ENCODE assay signal across 8 cellular contexts in the genomic region with DNA sequence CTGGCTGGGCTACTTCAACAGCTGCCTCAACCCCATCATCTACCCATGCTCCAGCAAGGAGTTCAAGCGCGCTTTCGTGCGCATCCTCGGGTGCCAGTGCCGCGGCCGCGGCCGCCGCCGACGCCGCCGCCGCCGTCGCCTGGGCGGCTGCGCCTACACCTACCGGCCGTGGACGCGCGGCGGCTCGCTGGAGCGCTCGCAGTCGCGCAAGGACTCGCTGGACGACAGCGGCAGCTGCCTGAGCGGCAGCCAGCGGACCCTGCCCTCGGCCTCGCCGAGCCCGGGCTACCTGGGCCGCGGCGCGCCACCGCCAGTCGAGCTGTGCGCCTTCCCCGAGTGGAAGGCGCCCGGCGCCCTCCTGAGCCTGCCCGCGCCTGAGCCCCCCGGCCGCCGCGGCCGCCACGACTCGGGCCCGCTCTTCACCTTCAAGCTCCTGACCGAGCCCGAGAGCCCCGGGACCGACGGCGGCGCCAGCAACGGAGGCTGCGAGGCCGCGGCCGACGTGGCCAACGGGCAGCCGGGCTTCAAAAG. TPM values are rescaled to one million over a fixed set of nuclear protein-coding genes. Genes with fewer than 3 reads are reported as not detected.
DNase-seq lines count a peak whose midpoint lies in the region; ATAC-seq and TF ChIP-seq lines count a peak whose summit lies in the region.

No MANE protein-coding gene starts in this region.

- no peak overlapping the region for H2AK5ac ChIP-seq in mesendoderm (ENCODE audit: low read length)

- H3K18ac ChIP-seq in mesendoderm (ENCODE audit: low read length) = no peak overlapping the region

- H3K4me3 Mint-ChIP-seq in MCF 10A (ENCODE audit: unreplicated experiment) = no peak overlapping the region

- peak overlapping the region; percentile 44 for H3K4me2 ChIP-seq in mesendoderm (ENCODE audit: low read length)

- H3K27ac ChIP-seq in breast epithelium (no peak overlapping the region), esophagus muscularis mucosa (replicated peaks in 1 of 4) (no peak overlapping the region), mesendoderm (ENCODE audit: low read depth, low read length) (no peak overlapping the region), aorta (ENCODE audit: low read depth in 1 of 2, low read length in 2 of 2) (peak overlapping the region in 1 of 2 donors; percentile 65)

- H3K4me3 ChIP-seq in breast epithelium = peak overlapping the region; percentile 25 to 64 (median 38)
- peak overlapping the region; percentile 29 to 56 (median 44) for H3K4me3 ChIP-seq in esophagus muscularis mucosa
- no peak overlapping the region for H3K4me3 ChIP-seq in mesendoderm (ENCODE audit: low read length)
- H3K4me3 ChIP-seq in aorta (ENCODE audit: low read length in 2 of 2) = peak overlapping the region; percentile 18 to 21

- H3K4me1 Mint-ChIP-seq in MCF 10A (ENCODE audit: insufficient read depth, unreplicated experiment) = peaks cover 9% of the 10 kb centered on the region

- peak overlapping the region; percentile 60 for H3K56ac ChIP-seq in mesendoderm (ENCODE audit: low read length)

- H2BK15ac ChIP-seq in mesendoderm (replicated peaks; ENCODE audit: low read depth) = no peak overlapping the region

- H3K9ac ChIP-seq in mesendoderm (ENCODE audit: low read length) = peak overlapping the region; percentile 22

- H4K5ac ChIP-seq in mesendoderm (ENCODE audit: low read length) = no peak overlapping the region

- TF ChIP-seq EP300 in esophagus muscularis mucosa (IDR thresholded peaks at IDR 0.05) = no peak

- CTCF ChIA-PET in MCF 10A (lab: Yijun Ruan, JAX) = interaction anchor here (0.6 kb wide), 1 partner anchor 456 kb away, joined by 3 read pairs; no protein-coding TSS in a partner anchor

- H3K79me1 ChIP-seq in mesendoderm (ENCODE audit: low read length) = no peaks in the 10 kb centered on the region

- TF ChIP-seq POLR2A in breast epithelium (IDR thresholded peaks at IDR 0.05) (no peak), esophagus muscularis mucosa (IDR thresholded peaks at IDR 0.05; ENCODE audit: low read depth) (no peak)

- H3K27me3 Mint-ChIP-seq in MCF 10A (ENCODE audit: insufficient read depth, unreplicated experiment) = no peaks in the 10 kb centered on the region

- intact Hi-C loops in breast epithelium (cut with DNase I; ENCODE audit: low total_unique reads) (no loop called here), MCF 10A (cut with micrococcal nuclease) (no loop called here), esophagus muscularis mucosa (cut with DNase I) (no loop called here), aorta (cut with DNase I) (loop anchor here (5.0 to 10.0 kb wide), 3 partner anchors 55 to 520 kb away; partner anchors contain the start of gene ADRA1B (in 1 of the 2))

- no peaks in the 10 kb centered on the region for H3K4me1 ChIP-seq in breast epithelium
- peaks cover 3 to 14% (median 11%) of the 10 kb centered on the region in 4 donors for H3K4me1 ChIP-seq in esophagus muscularis mucosa
- H3K4me1 ChIP-seq in mesendoderm (ENCODE audit: control insufficient read depth, low read depth, low read length) = no peaks in the 10 kb centered on the region
- H3K4me1 ChIP-seq in aorta (ENCODE audit: control insufficient read depth in 1 of 2, insufficient read depth in 2 of 2, low read length in 2 of 2) = peaks cover 3 to 4% of the 10 kb centered on the region in 2 donors

- DNase-seq in breast epithelium (ENCODE audit: low spot score in 2 of 2) = no peak
- DNase-seq in MCF 10A (ENCODE audit: unreplicated experiment) = no peak
- no peak for DNase-seq in esophagus muscularis mucosa (ENCODE audit: extremely low spot score)
- DNase-seq in mesendoderm = peak; percentile 45
- peak in 1 of 2 donors; percentile 77 for DNase-seq in aorta
- DNase-seq in NCI-H510A (lab: John Stamatoyannopoulos, UW) = no peak

- H3K23ac ChIP-seq in mesendoderm (ENCODE audit: low read length) = peak overlapping the region; percentile 16

- H3K36me3 ChIP-seq in breast epithelium (no peaks in the 10 kb centered on the region), esophagus muscularis mucosa (no peaks in the 10 kb centered on the region), mesendoderm (ENCODE audit: control insufficient read depth, insufficient read depth, low read length) (no peaks in the 10 kb centered on the region), aorta (ENCODE audit: control insufficient read depth in 1 of 2, insufficient read depth in 2 of 2, low read length in 1 of 2) (no peaks in the 10 kb centered on the region)

- H3K9me3 Mint-ChIP-seq in MCF 10A (ENCODE audit: unreplicated experiment) = no peaks in the 10 kb centered on the region

- no peak overlapping the region for H3K4ac ChIP-seq in mesendoderm (ENCODE audit: low read depth, low read length)

- BruUV-seq in MCF 10A (replicated peaks; lab: Mats Ljungman, UMichigan) = no TSS peak

- no peaks in the 10 kb centered on the region for H3K79me2 ChIP-seq in mesendoderm (ENCODE audit: control insufficient read depth, insufficient read depth, low read length)

- ATAC-seq in aorta (ENCODE audit: low FRiP score) (no peak), GM21576 (IDR thresholded peaks at IDR 0.05; ENCODE audit: unreplicated experiment) (no peak), GM19452 (IDR thresholded peaks at IDR 0.05; ENCODE audit: unreplicated experiment) (no peak)

- H3K9me3 ChIP-seq in breast epithelium (no peaks in the 10 kb centered on the region), esophagus muscularis mucosa (no peaks in the 10 kb centered on the region), aorta (ENCODE audit: control insufficient read depth, low read length) (no peaks in the 10 kb centered on the region)

- TF ChIP-seq CTCF in breast epithelium (IDR thresholded peaks at IDR 0.05) = no peak
- TF ChIP-seq CTCF in MCF 10A (IDR thresholded peaks at IDR 0.05; ENCODE audit: unreplicated experiment) = no peak
- TF ChIP-seq CTCF in esophagus muscularis mucosa (IDR thresholded peaks at IDR 0.05) = no peak

- no peaks in the 10 kb centered on the region for H3K36me3 Mint-ChIP-seq in MCF 10A (ENCODE audit: insufficient read depth, unreplicated experiment)

- H4K8ac ChIP-seq in mesendoderm (ENCODE audit: low read depth, low read length) = no peak overlapping the region

- H2BK120ac ChIP-seq in mesendoderm (ENCODE audit: low read depth, low read length) = no peak overlapping the region

- POLR2A ChIA-PET in MCF 10A (lab: Yijun Ruan, JAX) = no interaction called here

- WGBS in esophagus muscularis mucosa = 2% methylated on average over 16 of the region's 76 CpGs
- no CpG with 5 or more reads among the region's 76 CpGs for WGBS in mesendoderm (ENCODE audit: extremely low coverage, insufficient coverage, low lambda C conversion rate)
- WGBS in aorta, 2 donors = 0 to 1% methylated on average over 62 to 76 of the region's 76 CpGs

- no peak overlapping the region for H3K27ac Mint-ChIP-seq in MCF 10A (ENCODE audit: low read depth, unreplicated experiment)

- H3K27me3 ChIP-seq in breast epithelium = peaks cover 0 to 34% of the 10 kb centered on the region in 2 donors
- H3K27me3 ChIP-seq in esophagus muscularis mucosa = peaks cover 0 to 74% (median 6%) of the 10 kb centered on the region in 4 donors
- H3K27me3 ChIP-seq in mesendoderm (ENCODE audit: insufficient read depth, low read length, poor library complexity) = peaks cover 16% of the 10 kb centered on the region
- H3K27me3 ChIP-seq in aorta (ENCODE audit: control insufficient read depth in 1 of 2, insufficient read depth in 2 of 2, low read length in 1 of 2) = no peaks in the 10 kb centered on the region

- no peak overlapping the region for H2BK5ac ChIP-seq in mesendoderm (ENCODE audit: low read length)

RNA-seq across cellular contexts. Expression of gene TTC1, which starts 36.9 kb away (rescaled TPM):
- 10 to 100 TPM; 36.3 to 45.2 (median 41.0) TPM for total RNA-seq in breast epithelium
- total RNA-seq in MCF 10A (2022) = 84.6 and 100 TPM in 2 replicates
- 10 to 100 TPM; 45.4 to 59.4 (median 49.8) TPM for total RNA-seq in esophagus muscularis mucosa
- polyA plus RNA-seq in mesendoderm (2013, experiment 1 of 2) = 96.8 TPM
- polyA plus RNA-seq in mesendoderm (2013, experiment 2 of 2) = 98.8 TPM
- total RNA-seq in aorta = 10 to 100 TPM; 40.5 to 41.7 TPM
- 10 to 100 TPM; 54.1 to 57.8 TPM for polyA plus RNA-seq in aorta

RNA-seq across cellular contexts. Expression of gene ADRA1B, which starts 55.7 kb away (rescaled TPM):
- total RNA-seq in breast epithelium (1 to 10 TPM in 1 of 3 donors, under 1 TPM in 2; 0.33 to 2.9 (median 0.88) TPM), MCF 10A (2022) (0.14 TPM in 1 of 2 replicates, not detected in the other), esophagus muscularis mucosa (1 to 10 TPM; 1.7 to 3.2 (median 2.6) TPM), aorta (10 to 100 TPM in 1 of 2 donors, 1 to 10 TPM in 1; 5.4 to 16.0 TPM)
- 0.08 TPM for polyA plus RNA-seq in mesendoderm (2013, experiment 1 of 2)
- polyA plus RNA-seq in mesendoderm (2013, experiment 2 of 2) = 0.10 TPM
- polyA plus RNA-seq in aorta = 1 to 10 TPM; 3.8 to 8.0 TPM

Comparison
In these comparisons a context has a peak if more than half of its experiments do, and no peak if none do; other contexts are left out.
1. intact Hi-C loops: an anchor here in aorta (5.0 to 10.0 kb wide); none called in breast epithelium, MCF 10A and esophagus muscularis mucosa.